Comparison of ENCODE assay signal across 20 cellular contexts in genomic region chr12:38919191-38919590, GRCh38. TPM values are rescaled to one million over a fixed set of nuclear protein-coding genes. Genes with fewer than 3 reads are reported as not detected.
DNase-seq lines count a peak whose midpoint lies in the region.
"Had no signal": no experiment of that assay in that cellular context is flagged by ENCODE, and none has a peak within 500 bp of the region (broad histone marks: within the 10 kb centered on the region; RNA-seq: fewer than 3 reads in every experiment).

No MANE protein-coding gene starts in this region.

- DNase-seq in COLO829 (ENCODE audit: low spot score) (peak; percentile 65), NCI-H446 treated with DMSO at 0.1 percent for 48 hours (lab: John Stamatoyannopoulos, UW) (peak; percentile 11), dermis blood vessel endothelial cell (peak; percentile 31), midbrain (lab: John Stamatoyannopoulos, UW) (peak; percentile 15), EL (no peak), NCI-H1694 (lab: John Stamatoyannopoulos, UW) (no peak), epidermal melanocyte (ENCODE audit: insufficient read length, low spot score) (no peak)
- DNase-seq in activated CD4-positive, alpha-beta T cell treated with anti-CD3 and anti-CD28 coated beads for 48 hours, result no peak
- DNase-seq: activated CD4-positive, alpha-beta T cell treated with anti-CD3 and anti-CD28 coated beads, Interleukin-2, amount 10 ng/mL, durations not matched to agents 7 days and 5 days; activated CD8-positive, alpha-beta memory T cell treated with anti-CD3 and anti-CD28 coated beads, Interleukin-2, amount 50 U/mL, for 4 hours; activated naive CD8-positive, alpha-beta T cell treated with anti-CD3 and anti-CD28 coated beads, Interleukin-2, amount 10 ng/mL, durations not matched to agents 7 days and 5 days; DMS79 treated with DMSO at 0.1 percent for 48 hours; left colon; MM.1S; NCI-H146; NCI-H2171 treated with DMSO at 0.1 percent for 48 hours; SHP77; stimulated activated CD4-positive, alpha-beta T cell treated with anti-CD3 and anti-CD28 coated beads, Interleukin-2, amount 100 ng/mL, for 24 hours; stimulated activated naive B cell treated with anti-CD40 and anti-IgM and Interleukin-4, amounts not matched to agents 10 μg/mL and 1 μg/mL and 100 μg/mL, for 72 hours; T-helper 1 cell had no signal

RNA-seq across cellular contexts. Expression of gene CPNE8, which starts 13.8 kb away (rescaled TPM):
- total RNA-seq in dermis blood vessel endothelial cell, result 27.8 and 29.4 TPM in 2 replicates

Comparison
In these comparisons a context has a peak if more than half of its experiments do, and no peak if none do; other contexts are left out.
1. DNase-seq: peak in COLO829 (single experiment), NCI-H446 treated with DMSO at 0.1 percent for 48 hours (single experiment), dermis blood vessel endothelial cell (single experiment) and midbrain (single experiment); none in EL (single experiment), activated CD4-positive, alpha-beta T cell treated with anti-CD3 and anti-CD28 coated beads for 48 hours (single experiment), NCI-H1694 (single experiment) and epidermal melanocyte (single experiment).